In genomic region chr17:41367426-41368075, GRCh38 we compare ENCODE assay signal across 1 cellular context.
TF ChIP-seq lines count a peak whose summit lies in the region.

No MANE protein-coding gene starts in this region.

TF ChIP-seq in GM23338, 12 proteins besides CTCF, POLR2A, EP300 and RAD21 (continued from another document):
- TF ChIP-seq EZH2 (IDR thresholded peaks at IDR 0.05; ENCODE audit: low read depth, unreplicated experiment), result no peak
- TF ChIP-seq JUNB (IDR thresholded peaks at IDR 0.05; ENCODE audit: unreplicated experiment), result no peak
- TF ChIP-seq ZNF331 (CRISPR knock-in tag; IDR thresholded peaks at IDR 0.05; ENCODE audit: low read depth), result no peak
- TF ChIP-seq EZH2phosphoT487 (IDR thresholded peaks at IDR 0.05; ENCODE audit: unreplicated experiment), result no peak
- TF ChIP-seq POLR2AphosphoS5 (IDR thresholded peaks at IDR 0.05; ENCODE audit: low read depth), result no peak
- TF ChIP-seq STAT1 (IDR thresholded peaks at IDR 0.05; ENCODE audit: unreplicated experiment), result no peak
- TF ChIP-seq ZNF462 (CRISPR knock-in tag; IDR thresholded peaks at IDR 0.05), result no peak
- no peak for TF ChIP-seq ZNF114 (CRISPR knock-in tag; IDR thresholded peaks at IDR 0.05)
- TF ChIP-seq, protein P1, sequence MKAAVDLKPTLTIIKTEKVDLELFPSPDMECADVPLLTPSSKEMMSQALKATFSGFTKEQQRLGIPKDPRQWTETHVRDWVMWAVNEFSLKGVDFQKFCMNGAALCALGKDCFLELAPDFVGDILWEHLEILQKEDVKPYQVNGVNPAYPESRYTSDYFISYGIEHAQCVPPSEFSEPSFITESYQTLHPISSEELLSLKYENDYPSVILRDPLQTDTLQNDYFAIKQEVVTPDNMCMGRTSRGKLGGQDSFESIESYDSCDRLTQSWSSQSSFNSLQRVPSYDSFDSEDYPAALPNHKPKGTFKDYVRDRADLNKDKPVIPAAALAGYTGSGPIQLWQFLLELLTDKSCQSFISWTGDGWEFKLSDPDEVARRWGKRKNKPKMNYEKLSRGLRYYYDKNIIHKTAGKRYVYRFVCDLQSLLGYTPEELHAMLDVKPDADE (IDR thresholded peaks at IDR 0.05), result no peak
TF ChIP-seq in GM23338: peak in this region for 0.
